In the genomic region with DNA sequence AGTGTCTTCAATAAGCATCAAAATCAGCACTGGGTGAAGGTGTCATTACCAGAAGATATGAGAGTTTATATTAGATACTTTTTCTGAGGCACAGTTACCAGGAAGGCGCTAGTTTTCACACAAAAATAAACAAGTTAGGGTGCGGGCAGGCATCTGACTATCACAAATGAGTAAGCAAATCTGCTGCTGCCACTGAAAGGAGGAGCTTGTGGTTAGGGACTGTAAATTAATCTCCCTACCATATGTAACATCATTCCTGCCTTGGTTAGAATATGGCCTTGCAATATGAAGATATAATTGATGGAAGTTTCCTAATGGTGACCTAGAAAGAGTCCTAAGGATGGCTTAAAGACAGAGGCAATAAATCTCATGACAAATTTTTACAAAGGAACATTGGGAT, we compare ENCODE assay signal across 1 cellular context.
A peak's percentile ranks its signal among the peaks of the same experiment; 100 is the strongest.
TF ChIP-seq lines count a peak whose summit lies in the region.

No MANE protein-coding gene starts in this region.

TF ChIP-seq in K562, 482 proteins besides CTCF, POLR2A, EP300 and RAD21 (continued from another document and continues in another):
- TF ChIP-seq KLF16 (IDR thresholded peaks at IDR 0.05) (no peak), LCOR (CRISPR knock-in tag; IDR thresholded peaks at IDR 0.05) (no peak), HDGF (IDR thresholded peaks at IDR 0.05) (no peak), MTA3 (IDR thresholded peaks at IDR 0.05; ENCODE audit: borderline replicate concordance) (0 out of 2 replicates have a peak, but pooled peaks have one; percentile 54), JUNB (CRISPR knock-in tag; conservative IDR thresholded peaks at IDR 0.05) (no peak), NFRKB (IDR thresholded peaks at IDR 0.05; ENCODE audit: low read depth) (no peak), TFAM (CRISPR knock-in tag; conservative IDR thresholded peaks at IDR 0.05) (no peak), FOSL1 (tag; conservative IDR thresholded peaks at IDR 0.05) (peak; percentile 45; the same call in 1 of the 2 replicates), SNRNP70 (optimal IDR thresholded peaks at IDR 0.05; ENCODE audit: low read depth, low read length) (no peak), RFX7 (CRISPR knock-in tag; IDR thresholded peaks at IDR 0.05) (no peak), SMAD3 (CRISPR knock-in tag; conservative IDR thresholded peaks at IDR 0.05) (no peak), PTTG1 (tag; IDR thresholded peaks at IDR 0.05; ENCODE audit: low read depth) (no peak), CBX3 (IDR thresholded peaks at IDR 0.05; ENCODE audit: borderline replicate concordance in 1 of 2, low read length in 2 of 2) (no peak), C11orf30 (IDR thresholded peaks at IDR 0.05; ENCODE audit: low read depth) (peak; percentile 94), ZNF778 (CRISPR knock-in tag; IDR thresholded peaks at IDR 0.05) (no peak), ZSCAN29 (IDR thresholded peaks at IDR 0.05) (no peak), MCM3 (IDR thresholded peaks at IDR 0.05) (no peak), PYGO2 (tag; IDR thresholded peaks at IDR 0.05) (no peak), YBX1 (IDR thresholded peaks at IDR 0.05) (no peak), TCF7 (IDR thresholded peaks at IDR 0.05; ENCODE audit: borderline replicate concordance) (no peak), BRD4 (IDR thresholded peaks at IDR 0.05) (no peak), MCM5 (IDR thresholded peaks at IDR 0.05; ENCODE audit: low read depth) (no peak), PHB2 (IDR thresholded peaks at IDR 0.05; ENCODE audit: low read depth) (no peak), ZNF436 (CRISPR knock-in tag; IDR thresholded peaks at IDR 0.05) (no peak), FOXJ3 (CRISPR knock-in tag; IDR thresholded peaks at IDR 0.05) (no peak), ZNF445 (CRISPR knock-in tag; IDR thresholded peaks at IDR 0.05; ENCODE audit: low read depth) (no peak), ILK (tag; IDR thresholded peaks at IDR 0.05; ENCODE audit: borderline replicate concordance, low read depth) (no peak), NR1H2 (CRISPR knock-in tag; IDR thresholded peaks at IDR 0.05) (no peak), MTA2 (IDR thresholded peaks at IDR 0.05; ENCODE audit: low read depth) (no peak), NR4A1 (CRISPR knock-in tag; IDR thresholded peaks at IDR 0.05) (no peak), NR4A1 (tag; IDR thresholded peaks at IDR 0.05) (no peak), ZBTB8A (IDR thresholded peaks at IDR 0.05; ENCODE audit: partially characterized antibody) (no peak), HCFC1 (IDR thresholded peaks at IDR 0.05; ENCODE audit: low read depth, low read length) (no peak), FOXP1 (CRISPR knock-in tag; IDR thresholded peaks at IDR 0.05) (no peak), ZBTB7A (IDR thresholded peaks at IDR 0.05; ENCODE audit: borderline replicate concordance, control insufficient read depth, low read depth, low read length) (no peak), SRF (CRISPR knock-in tag; IDR thresholded peaks at IDR 0.05) (0 out of 4 replicates have a peak, but pooled peaks of 1 of the 2 experiments have one; percentile 16), U2AF1 (optimal IDR thresholded peaks at IDR 0.05; ENCODE audit: low read depth, low read length) (no peak), SMAD1 (IDR thresholded peaks at IDR 0.05; ENCODE audit: low read depth, low read length, partially characterized antibody) (no peak), GATAD2B (IDR thresholded peaks at IDR 0.05; ENCODE audit: borderline replicate concordance) (no peak), YY1 (IDR thresholded peaks at IDR 0.05; ENCODE audit: borderline replicate concordance in 1 of 3, control insufficient read depth in 1 of 3, extremely low read depth in 1 of 3, insufficient read depth in 3 of 3, insufficient read length in 1 of 3, insufficient replicate concordance in 2 of 3, low read depth in 1 of 3, low read length in 2 of 3) (no peak), RBM22 (IDR thresholded peaks at IDR 0.05; ENCODE audit: low read depth, low read length, poor library complexity, severe bottlenecking) (no peak), ZNF140 (CRISPR knock-in tag; IDR thresholded peaks at IDR 0.05) (no peak)
- TF ChIP-seq, protein P1, sequence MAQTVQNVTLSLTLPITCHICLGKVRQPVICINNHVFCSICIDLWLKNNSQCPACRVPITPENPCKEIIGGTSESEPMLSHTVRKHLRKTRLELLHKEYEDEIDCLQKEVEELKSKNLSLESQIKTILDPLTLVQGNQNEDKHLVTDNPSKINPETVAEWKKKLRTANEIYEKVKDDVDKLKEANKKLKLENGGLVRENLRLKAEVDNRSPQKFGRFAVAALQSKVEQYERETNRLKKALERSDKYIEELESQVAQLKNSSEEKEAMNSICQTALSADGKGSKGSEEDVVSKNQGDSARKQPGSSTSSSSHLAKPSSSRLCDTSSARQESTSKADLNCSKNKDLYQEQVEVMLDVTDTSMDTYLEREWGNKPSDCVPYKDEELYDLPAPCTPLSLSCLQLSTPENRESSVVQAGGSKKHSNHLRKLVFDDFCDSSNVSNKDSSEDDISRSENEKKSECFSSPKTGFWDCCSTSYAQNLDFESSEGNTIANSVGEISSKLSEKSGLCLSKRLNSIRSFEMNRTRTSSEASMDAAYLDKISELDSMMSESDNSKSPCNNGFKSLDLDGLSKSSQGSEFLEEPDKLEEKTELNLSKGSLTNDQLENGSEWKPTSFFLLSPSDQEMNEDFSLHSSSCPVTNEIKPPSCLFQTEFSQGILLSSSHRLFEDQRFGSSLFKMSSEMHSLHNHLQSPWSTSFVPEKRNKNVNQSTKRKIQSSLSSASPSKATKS (CRISPR knock-in tag; IDR thresholded peaks at IDR 0.05), result no peak
- TF ChIP-seq, protein P2, sequence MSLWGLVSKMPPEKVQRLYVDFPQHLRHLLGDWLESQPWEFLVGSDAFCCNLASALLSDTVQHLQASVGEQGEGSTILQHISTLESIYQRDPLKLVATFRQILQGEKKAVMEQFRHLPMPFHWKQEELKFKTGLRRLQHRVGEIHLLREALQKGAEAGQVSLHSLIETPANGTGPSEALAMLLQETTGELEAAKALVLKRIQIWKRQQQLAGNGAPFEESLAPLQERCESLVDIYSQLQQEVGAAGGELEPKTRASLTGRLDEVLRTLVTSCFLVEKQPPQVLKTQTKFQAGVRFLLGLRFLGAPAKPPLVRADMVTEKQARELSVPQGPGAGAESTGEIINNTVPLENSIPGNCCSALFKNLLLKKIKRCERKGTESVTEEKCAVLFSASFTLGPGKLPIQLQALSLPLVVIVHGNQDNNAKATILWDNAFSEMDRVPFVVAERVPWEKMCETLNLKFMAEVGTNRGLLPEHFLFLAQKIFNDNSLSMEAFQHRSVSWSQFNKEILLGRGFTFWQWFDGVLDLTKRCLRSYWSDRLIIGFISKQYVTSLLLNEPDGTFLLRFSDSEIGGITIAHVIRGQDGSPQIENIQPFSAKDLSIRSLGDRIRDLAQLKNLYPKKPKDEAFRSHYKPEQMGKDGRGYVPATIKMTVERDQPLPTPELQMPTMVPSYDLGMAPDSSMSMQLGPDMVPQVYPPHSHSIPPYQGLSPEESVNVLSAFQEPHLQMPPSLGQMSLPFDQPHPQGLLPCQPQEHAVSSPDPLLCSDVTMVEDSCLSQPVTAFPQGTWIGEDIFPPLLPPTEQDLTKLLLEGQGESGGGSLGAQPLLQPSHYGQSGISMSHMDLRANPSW (CRISPR knock-in tag; IDR thresholded peaks at IDR 0.05), result no peak
- TF ChIP-seq, protein P3, sequence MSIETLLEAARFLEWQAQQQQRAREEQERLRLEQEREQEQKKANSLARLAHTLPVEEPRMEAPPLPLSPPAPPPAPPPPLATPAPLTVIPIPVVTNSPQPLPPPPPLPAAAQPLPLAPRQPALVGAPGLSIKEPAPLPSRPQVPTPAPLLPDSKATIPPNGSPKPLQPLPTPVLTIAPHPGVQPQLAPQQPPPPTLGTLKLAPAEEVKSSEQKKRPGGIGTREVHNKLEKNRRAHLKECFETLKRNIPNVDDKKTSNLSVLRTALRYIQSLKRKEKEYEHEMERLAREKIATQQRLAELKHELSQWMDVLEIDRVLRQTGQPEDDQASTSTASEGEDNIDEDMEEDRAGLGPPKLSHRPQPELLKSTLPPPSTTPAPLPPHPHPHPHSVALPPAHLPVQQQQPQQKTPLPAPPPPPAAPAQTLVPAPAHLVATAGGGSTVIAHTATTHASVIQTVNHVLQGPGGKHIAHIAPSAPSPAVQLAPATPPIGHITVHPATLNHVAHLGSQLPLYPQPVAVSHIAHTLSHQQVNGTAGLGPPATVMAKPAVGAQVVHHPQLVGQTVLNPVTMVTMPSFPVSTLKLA (conservative IDR thresholded peaks at IDR 0.05), result 0 out of 4 replicates have a peak, but pooled peaks of 1 of the 2 experiments have one; percentile 25
- TF ChIP-seq, protein P4, sequence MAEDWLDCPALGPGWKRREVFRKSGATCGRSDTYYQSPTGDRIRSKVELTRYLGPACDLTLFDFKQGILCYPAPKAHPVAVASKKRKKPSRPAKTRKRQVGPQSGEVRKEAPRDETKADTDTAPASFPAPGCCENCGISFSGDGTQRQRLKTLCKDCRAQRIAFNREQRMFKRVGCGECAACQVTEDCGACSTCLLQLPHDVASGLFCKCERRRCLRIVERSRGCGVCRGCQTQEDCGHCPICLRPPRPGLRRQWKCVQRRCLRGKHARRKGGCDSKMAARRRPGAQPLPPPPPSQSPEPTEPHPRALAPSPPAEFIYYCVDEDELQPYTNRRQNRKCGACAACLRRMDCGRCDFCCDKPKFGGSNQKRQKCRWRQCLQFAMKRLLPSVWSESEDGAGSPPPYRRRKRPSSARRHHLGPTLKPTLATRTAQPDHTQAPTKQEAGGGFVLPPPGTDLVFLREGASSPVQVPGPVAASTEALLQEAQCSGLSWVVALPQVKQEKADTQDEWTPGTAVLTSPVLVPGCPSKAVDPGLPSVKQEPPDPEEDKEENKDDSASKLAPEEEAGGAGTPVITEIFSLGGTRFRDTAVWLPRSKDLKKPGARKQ (CRISPR knock-in tag; IDR thresholded peaks at IDR 0.05), result no peak
- TF ChIP-seq, protein P5, sequence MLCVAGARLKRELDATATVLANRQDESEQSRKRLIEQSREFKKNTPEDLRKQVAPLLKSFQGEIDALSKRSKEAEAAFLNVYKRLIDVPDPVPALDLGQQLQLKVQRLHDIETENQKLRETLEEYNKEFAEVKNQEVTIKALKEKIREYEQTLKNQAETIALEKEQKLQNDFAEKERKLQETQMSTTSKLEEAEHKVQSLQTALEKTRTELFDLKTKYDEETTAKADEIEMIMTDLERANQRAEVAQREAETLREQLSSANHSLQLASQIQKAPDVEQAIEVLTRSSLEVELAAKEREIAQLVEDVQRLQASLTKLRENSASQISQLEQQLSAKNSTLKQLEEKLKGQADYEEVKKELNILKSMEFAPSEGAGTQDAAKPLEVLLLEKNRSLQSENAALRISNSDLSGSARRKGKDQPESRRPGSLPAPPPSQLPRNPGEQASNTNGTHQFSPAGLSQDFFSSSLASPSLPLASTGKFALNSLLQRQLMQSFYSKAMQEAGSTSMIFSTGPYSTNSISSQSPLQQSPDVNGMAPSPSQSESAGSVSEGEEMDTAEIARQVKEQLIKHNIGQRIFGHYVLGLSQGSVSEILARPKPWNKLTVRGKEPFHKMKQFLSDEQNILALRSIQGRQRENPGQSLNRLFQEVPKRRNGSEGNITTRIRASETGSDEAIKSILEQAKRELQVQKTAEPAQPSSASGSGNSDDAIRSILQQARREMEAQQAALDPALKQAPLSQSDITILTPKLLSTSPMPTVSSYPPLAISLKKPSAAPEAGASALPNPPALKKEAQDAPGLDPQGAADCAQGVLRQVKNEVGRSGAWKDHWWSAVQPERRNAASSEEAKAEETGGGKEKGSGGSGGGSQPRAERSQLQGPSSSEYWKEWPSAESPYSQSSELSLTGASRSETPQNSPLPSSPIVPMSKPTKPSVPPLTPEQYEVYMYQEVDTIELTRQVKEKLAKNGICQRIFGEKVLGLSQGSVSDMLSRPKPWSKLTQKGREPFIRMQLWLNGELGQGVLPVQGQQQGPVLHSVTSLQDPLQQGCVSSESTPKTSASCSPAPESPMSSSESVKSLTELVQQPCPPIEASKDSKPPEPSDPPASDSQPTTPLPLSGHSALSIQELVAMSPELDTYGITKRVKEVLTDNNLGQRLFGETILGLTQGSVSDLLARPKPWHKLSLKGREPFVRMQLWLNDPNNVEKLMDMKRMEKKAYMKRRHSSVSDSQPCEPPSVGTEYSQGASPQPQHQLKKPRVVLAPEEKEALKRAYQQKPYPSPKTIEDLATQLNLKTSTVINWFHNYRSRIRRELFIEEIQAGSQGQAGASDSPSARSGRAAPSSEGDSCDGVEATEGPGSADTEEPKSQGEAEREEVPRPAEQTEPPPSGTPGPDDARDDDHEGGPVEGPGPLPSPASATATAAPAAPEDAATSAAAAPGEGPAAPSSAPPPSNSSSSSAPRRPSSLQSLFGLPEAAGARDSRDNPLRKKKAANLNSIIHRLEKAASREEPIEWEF (CRISPR knock-in tag; IDR thresholded peaks at IDR 0.05), result no peak
- TF ChIP-seq, protein P6, sequence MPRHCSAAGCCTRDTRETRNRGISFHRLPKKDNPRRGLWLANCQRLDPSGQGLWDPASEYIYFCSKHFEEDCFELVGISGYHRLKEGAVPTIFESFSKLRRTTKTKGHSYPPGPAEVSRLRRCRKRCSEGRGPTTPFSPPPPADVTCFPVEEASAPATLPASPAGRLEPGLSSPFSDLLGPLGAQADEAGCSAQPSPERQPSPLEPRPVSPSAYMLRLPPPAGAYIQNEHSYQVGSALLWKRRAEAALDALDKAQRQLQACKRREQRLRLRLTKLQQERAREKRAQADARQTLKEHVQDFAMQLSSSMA (CRISPR knock-in tag; IDR thresholded peaks at IDR 0.05), result no peak
- TF ChIP-seq, protein P7, sequence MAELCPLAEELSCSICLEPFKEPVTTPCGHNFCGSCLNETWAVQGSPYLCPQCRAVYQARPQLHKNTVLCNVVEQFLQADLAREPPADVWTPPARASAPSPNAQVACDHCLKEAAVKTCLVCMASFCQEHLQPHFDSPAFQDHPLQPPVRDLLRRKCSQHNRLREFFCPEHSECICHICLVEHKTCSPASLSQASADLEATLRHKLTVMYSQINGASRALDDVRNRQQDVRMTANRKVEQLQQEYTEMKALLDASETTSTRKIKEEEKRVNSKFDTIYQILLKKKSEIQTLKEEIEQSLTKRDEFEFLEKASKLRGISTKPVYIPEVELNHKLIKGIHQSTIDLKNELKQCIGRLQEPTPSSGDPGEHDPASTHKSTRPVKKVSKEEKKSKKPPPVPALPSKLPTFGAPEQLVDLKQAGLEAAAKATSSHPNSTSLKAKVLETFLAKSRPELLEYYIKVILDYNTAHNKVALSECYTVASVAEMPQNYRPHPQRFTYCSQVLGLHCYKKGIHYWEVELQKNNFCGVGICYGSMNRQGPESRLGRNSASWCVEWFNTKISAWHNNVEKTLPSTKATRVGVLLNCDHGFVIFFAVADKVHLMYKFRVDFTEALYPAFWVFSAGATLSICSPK (IDR thresholded peaks at IDR 0.05; ENCODE audit: borderline replicate concordance), result no peak
- TF ChIP-seq, protein P8, sequence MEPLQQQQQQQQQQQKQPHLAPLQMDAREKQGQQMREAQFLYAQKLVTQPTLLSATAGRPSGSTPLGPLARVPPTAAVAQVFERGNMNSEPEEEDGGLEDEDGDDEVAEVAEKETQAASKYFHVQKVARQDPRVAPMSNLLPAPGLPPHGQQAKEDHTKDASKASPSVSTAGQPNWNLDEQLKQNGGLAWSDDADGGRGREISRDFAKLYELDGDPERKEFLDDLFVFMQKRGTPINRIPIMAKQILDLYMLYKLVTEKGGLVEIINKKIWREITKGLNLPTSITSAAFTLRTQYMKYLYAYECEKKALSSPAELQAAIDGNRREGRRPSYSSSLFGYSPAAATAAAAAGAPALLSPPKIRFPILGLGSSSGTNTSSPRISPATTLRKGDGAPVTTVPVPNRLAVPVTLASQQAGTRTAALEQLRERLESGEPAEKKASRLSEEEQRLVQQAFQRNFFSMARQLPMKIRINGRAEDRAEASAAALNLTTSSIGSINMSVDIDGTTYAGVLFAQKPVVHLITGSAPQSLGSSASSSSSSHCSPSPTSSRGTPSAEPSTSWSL (CRISPR knock-in tag; IDR thresholded peaks at IDR 0.05; ENCODE audit: borderline replicate concordance), result no peak
